In genomic region chr2:133171396-133172004, GRCh38 we compare ENCODE assay signal across 8 cellular contexts.
DNase-seq lines count a peak whose midpoint lies in the region; ATAC-seq and TF ChIP-seq lines count a peak whose summit lies in the region.

No MANE protein-coding gene starts in this region.

- no peaks in the 10 kb centered on the region for H3K27me3 Mint-ChIP-seq in brain
- no peaks in the 10 kb centered on the region for H3K27me3 Mint-ChIP-seq in activated CD4-positive, alpha-beta memory T cell treated with anti-CD3 and anti-CD28 coated beads for 36 hours

- no peaks in the 10 kb centered on the region for H3K36me3 Mint-ChIP-seq in brain
- no peaks in the 10 kb centered on the region for H3K36me3 Mint-ChIP-seq in activated CD4-positive, alpha-beta memory T cell treated with anti-CD3 and anti-CD28 coated beads for 36 hours
- H3K36me3 Mint-ChIP-seq in activated naive CD4-positive, alpha-beta T cell treated with anti-CD3 and anti-CD28 coated beads, Interleukin-2, amount 50 U/mL, for 72 hours: no peaks in the 10 kb centered on the region

- peak; percentile 71 to 77 for TF ChIP-seq CTCF in brain (conservative IDR thresholded peaks at IDR 0.05)

- CTCF ChIA-PET in activated CD4-positive, alpha-beta memory T cell treated with anti-CD3 and anti-CD28 coated beads for 36 hours (lab: Charles Lee): no interaction called here

- peak overlapping the region in 2 of 5 experiments; percentile 20 to 26 for H3K27ac Mint-ChIP-seq in brain
- no peak overlapping the region for H3K27ac Mint-ChIP-seq in activated CD4-positive, alpha-beta memory T cell treated with anti-CD3 and anti-CD28 coated beads for 36 hours
- no peak overlapping the region for H3K27ac Mint-ChIP-seq in activated naive CD4-positive, alpha-beta T cell treated with anti-CD3 and anti-CD28 coated beads, Interleukin-2, amount 50 U/mL, for 72 hours

- H3K9me3 Mint-ChIP-seq in brain: no peaks in the 10 kb centered on the region
- H3K9me3 Mint-ChIP-seq in activated CD4-positive, alpha-beta memory T cell treated with anti-CD3 and anti-CD28 coated beads for 36 hours: no peaks in the 10 kb centered on the region
- peaks cover 4% of the 10 kb centered on the region in 2 donors for H3K9me3 Mint-ChIP-seq in activated naive CD4-positive, alpha-beta T cell treated with anti-CD3 and anti-CD28 coated beads, Interleukin-2, amount 50 U/mL, for 72 hours

- ATAC-seq in HG02678 (IDR thresholded peaks at IDR 0.05; ENCODE audit: unreplicated experiment) (peak; percentile 55), left lobe of liver (peak; percentile 92)
- no peak for ATAC-seq in activated naive CD4-positive, alpha-beta T cell treated with anti-CD3 and anti-CD28 coated beads, Interleukin-2, amount 50 U/mL, for 72 hours

- H3K4me1 Mint-ChIP-seq in brain: peaks cover 36% of the 10 kb centered on the region
- H3K4me1 Mint-ChIP-seq in activated CD4-positive, alpha-beta memory T cell treated with anti-CD3 and anti-CD28 coated beads for 36 hours (ENCODE audit: low read depth): no peaks in the 10 kb centered on the region

- POLR2A ChIA-PET in activated CD4-positive, alpha-beta memory T cell treated with anti-CD3 and anti-CD28 coated beads for 36 hours (lab: Charles Lee): no interaction called here

- H3K4me3 Mint-ChIP-seq in brain: no peak overlapping the region
- H3K4me3 Mint-ChIP-seq in activated CD4-positive, alpha-beta memory T cell treated with anti-CD3 and anti-CD28 coated beads for 36 hours: no peak overlapping the region

- intact Hi-C loops in activated CD4-positive, alpha-beta memory T cell treated with anti-CD3 and anti-CD28 coated beads for 36 hours (cut with micrococcal nuclease): no loop called here

- DNase-seq in DMS153 (lab: John Stamatoyannopoulos, UW) (peak; percentile 81), NCI-H345 treated with DMSO at 0.1 percent for 48 hours (lab: John Stamatoyannopoulos, UW; ENCODE audit: unreplicated experiment) (peak; percentile 78), left lobe of liver (ENCODE audit: low spot score) (no peak), UCSD-AML1 (lab: John Stamatoyannopoulos, UW; ENCODE audit: unreplicated experiment) (no peak)
- DNase-seq in activated CD4-positive, alpha-beta memory T cell treated with anti-CD3 and anti-CD28 coated beads for 36 hours: no peak
- no peak for DNase-seq in activated naive CD4-positive, alpha-beta T cell treated with anti-CD3 and anti-CD28 coated beads, Interleukin-2, amount 50 U/mL, for 72 hours (ENCODE audit: low spot score in 2 of 2)

Comparison
In these comparisons a context has a peak if more than half of its experiments do, and no peak if none do; other contexts are left out.
1. DNase-seq: peak in DMS153 (single experiment) and NCI-H345 treated with DMSO at 0.1 percent for 48 hours (single experiment); none in left lobe of liver (single experiment), UCSD-AML1 (single experiment), activated CD4-positive, alpha-beta memory T cell treated with anti-CD3 and anti-CD28 coated beads for 36 hours (single experiment) and activated naive CD4-positive, alpha-beta T cell treated with anti-CD3 and anti-CD28 coated beads, Interleukin-2, amount 50 U/mL, for 72 hours (0 of 2).
2. ATAC-seq: peak in HG02678 (single experiment) and left lobe of liver (single experiment); none in activated naive CD4-positive, alpha-beta T cell treated with anti-CD3 and anti-CD28 coated beads, Interleukin-2, amount 50 U/mL, for 72 hours (0 of 2).